In the genomic region with DNA sequence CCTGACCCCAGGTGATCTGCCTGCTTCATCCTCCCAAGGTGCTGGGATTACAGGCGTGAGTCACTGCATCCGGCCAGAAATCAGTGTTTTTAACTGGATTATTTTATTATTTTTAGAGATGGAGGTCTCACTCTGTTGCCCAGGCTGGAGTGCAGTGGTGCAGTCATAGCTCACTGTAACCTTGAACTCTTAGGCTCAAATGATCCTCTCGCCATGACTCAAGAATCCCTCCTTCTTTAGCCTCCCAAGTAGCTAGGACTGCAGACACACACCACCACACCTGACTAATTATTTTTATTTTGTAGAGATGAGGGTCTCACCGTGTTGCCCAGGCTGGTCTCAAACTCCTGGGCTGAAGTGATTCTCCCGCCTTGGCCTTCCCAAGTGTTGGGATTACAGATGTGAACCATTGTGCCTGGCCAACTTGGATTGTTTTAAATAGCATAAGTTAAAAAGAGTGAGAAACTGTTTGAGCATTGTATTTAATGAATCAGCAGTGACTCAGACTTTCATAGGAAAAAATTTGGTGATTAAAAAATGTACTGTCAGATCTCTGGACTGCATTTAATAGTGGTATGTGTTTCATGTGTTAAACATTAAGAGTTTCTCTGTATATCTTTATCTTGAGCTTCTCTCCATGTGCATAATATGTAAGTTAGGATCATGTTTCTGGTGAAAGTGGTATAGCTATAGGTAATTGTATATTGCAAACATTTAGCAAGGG, we compare ENCODE assay signal across 13 cellular contexts.
DNase-seq lines count a peak whose midpoint lies in the region; TF ChIP-seq lines count a peak whose summit lies in the region.
"Had no signal": no experiment of that assay in that cellular context is flagged by ENCODE, and none has a peak within 500 bp of the region (broad histone marks: within the 10 kb centered on the region; RNA-seq: fewer than 3 reads in every experiment).

No MANE protein-coding gene starts in this region.

- H3K27me3 Mint-ChIP-seq in activated naive CD8-positive, alpha-beta T cell = no peaks in the 10 kb centered on the region
- no peaks in the 10 kb centered on the region for H3K27me3 Mint-ChIP-seq in activated naive CD8-positive, alpha-beta T cell treated with anti-CD3 and anti-CD28 coated beads for 36 hours
- no peaks in the 10 kb centered on the region for H3K27me3 Mint-ChIP-seq in stimulated activated naive CD8-positive, alpha-beta T cell treated with anti-CD3 and anti-CD28 coated beads, Interleukin-15, Interleukin-2, amounts not matched to agents 100 ng/mL and 50 ng/mL, for 24 hours
- H3K27me3 Mint-ChIP-seq in activated naive CD4-positive, alpha-beta T cell treated with anti-CD3 and anti-CD28 coated beads, Interleukin-2, amount 10 ng/mL, durations not matched to agents 7 days and 5 days = no peaks in the 10 kb centered on the region
- H3K27me3 Mint-ChIP-seq: IgD-negative memory B cell, memory B cell had no signal

- H3K4me3 ChIP-seq in SK-N-SH (ENCODE audit: low read depth in 2 of 2, low read length in 1 of 2) = no peak overlapping the region
- H3K4me3 ChIP-seq: tibial artery had no signal

- no peak overlapping the region for H3K4me3 Mint-ChIP-seq in activated naive CD8-positive, alpha-beta T cell
- no peak overlapping the region for H3K4me3 Mint-ChIP-seq in activated naive CD8-positive, alpha-beta T cell treated with anti-CD3 and anti-CD28 coated beads for 36 hours
- H3K4me3 Mint-ChIP-seq in stimulated activated naive CD8-positive, alpha-beta T cell treated with anti-CD3 and anti-CD28 coated beads, Interleukin-15, Interleukin-2, amounts not matched to agents 100 ng/mL and 50 ng/mL, for 24 hours = no peak overlapping the region
- H3K4me3 Mint-ChIP-seq in activated naive CD4-positive, alpha-beta T cell treated with anti-CD3 and anti-CD28 coated beads, Interleukin-2, amount 10 ng/mL, durations not matched to agents 7 days and 5 days = no peak overlapping the region
- H3K4me3 Mint-ChIP-seq: IgD-negative memory B cell, memory B cell had no signal

- H3K27me3 ChIP-seq in SK-N-SH (ENCODE audit: insufficient read depth) = no peaks in the 10 kb centered on the region
- H3K27me3 ChIP-seq: tibial artery had no signal

- peaks cover 3% of the 10 kb centered on the region for H3K9me3 Mint-ChIP-seq in activated naive CD8-positive, alpha-beta T cell (ENCODE audit: low read depth)
- H3K9me3 Mint-ChIP-seq in activated naive CD8-positive, alpha-beta T cell treated with anti-CD3 and anti-CD28 coated beads for 36 hours = peaks cover 6% of the 10 kb centered on the region
- H3K9me3 Mint-ChIP-seq in stimulated activated naive CD8-positive, alpha-beta T cell treated with anti-CD3 and anti-CD28 coated beads, Interleukin-15, Interleukin-2, amounts not matched to agents 100 ng/mL and 50 ng/mL, for 24 hours = peaks cover 6% of the 10 kb centered on the region
- H3K9me3 Mint-ChIP-seq in activated naive CD4-positive, alpha-beta T cell treated with anti-CD3 and anti-CD28 coated beads, Interleukin-2, amount 10 ng/mL, durations not matched to agents 7 days and 5 days = peaks cover 3% of the 10 kb centered on the region

- no peak overlapping the region for H2AFZ ChIP-seq in SK-N-SH (ENCODE audit: low read depth)

- no peak for DNase-seq in activated naive CD8-positive, alpha-beta T cell treated with anti-CD3 and anti-CD28 coated beads for 36 hours
- no peak for DNase-seq in SK-N-SH
- DNase-seq in fibroblast of gingiva (ENCODE audit: low read depth) = peak; percentile 50
- DNase-seq in mucosa of gallbladder (ENCODE audit: low spot score) = no peak
- DNase-seq in activated naive CD4-positive, alpha-beta T cell treated with anti-CD3 and anti-CD28 coated beads, Interleukin-2, amount 10 ng/mL, durations not matched to agents 7 days and 5 days = no peak
- DNase-seq in head of caudate nucleus = no peak
- DNase-seq: caudate nucleus, NCI-H2081, tibial artery had no signal

- no peak for TF ChIP-seq CTCF in SK-N-SH (IDR thresholded peaks at IDR 0.05)

- no peaks in the 10 kb centered on the region for H3K9me2 ChIP-seq in SK-N-SH

- 73% methylated on average over 5 of the region's 5 CpGs for WGBS in SK-N-SH (ENCODE audit: low lambda C conversion rate)

- H3F3A ChIP-seq in SK-N-SH (replicated peaks; ENCODE audit: insufficient read depth) = peaks cover 48% of the 10 kb centered on the region

- intact Hi-C loops in head of caudate nucleus (cut with DNase I) = no loop called here

- TF ChIP-seq EP300 in SK-N-SH (IDR thresholded peaks at IDR 0.05; ENCODE audit: borderline replicate concordance in 1 of 2, low read depth in 1 of 2, low read length in 1 of 2) = peak in 1 of 2 experiments; percentile 70; a peak in 1 of 4 replicates

- H3K4me2 ChIP-seq in SK-N-SH = no peak overlapping the region

- peaks cover 9% of the 10 kb centered on the region for H3K4me1 Mint-ChIP-seq in activated naive CD8-positive, alpha-beta T cell (ENCODE audit: low read depth)
- peaks cover 18% of the 10 kb centered on the region for H3K4me1 Mint-ChIP-seq in activated naive CD8-positive, alpha-beta T cell treated with anti-CD3 and anti-CD28 coated beads for 36 hours
- peaks cover 19% of the 10 kb centered on the region for H3K4me1 Mint-ChIP-seq in stimulated activated naive CD8-positive, alpha-beta T cell treated with anti-CD3 and anti-CD28 coated beads, Interleukin-15, Interleukin-2, amounts not matched to agents 100 ng/mL and 50 ng/mL, for 24 hours (ENCODE audit: low read depth)
- peaks cover 3% of the 10 kb centered on the region for H3K4me1 Mint-ChIP-seq in activated naive CD4-positive, alpha-beta T cell treated with anti-CD3 and anti-CD28 coated beads, Interleukin-2, amount 10 ng/mL, durations not matched to agents 7 days and 5 days

- TF ChIP-seq RAD21 in SK-N-SH (IDR thresholded peaks at IDR 0.05; ENCODE audit: low read length) = no peak

- peak overlapping the region; percentile 41 for H3K27ac Mint-ChIP-seq in activated naive CD8-positive, alpha-beta T cell
- H3K27ac Mint-ChIP-seq in activated naive CD8-positive, alpha-beta T cell treated with anti-CD3 and anti-CD28 coated beads for 36 hours = no peak overlapping the region
- H3K27ac Mint-ChIP-seq in stimulated activated naive CD8-positive, alpha-beta T cell treated with anti-CD3 and anti-CD28 coated beads, Interleukin-15, Interleukin-2, amounts not matched to agents 100 ng/mL and 50 ng/mL, for 24 hours = peak overlapping the region; percentile 46
- no peak overlapping the region for H3K27ac Mint-ChIP-seq in activated naive CD4-positive, alpha-beta T cell treated with anti-CD3 and anti-CD28 coated beads, Interleukin-2, amount 10 ng/mL, durations not matched to agents 7 days and 5 days
- H3K27ac Mint-ChIP-seq: IgD-negative memory B cell, memory B cell had no signal

- H3K27ac ChIP-seq in SK-N-SH (ENCODE audit: low read depth in 2 of 2, low read length in 1 of 2) = peak overlapping the region in 1 of 2 experiments; percentile 87; a peak in 2 of 4 replicates
- H3K27ac ChIP-seq: tibial artery had no signal

- no peaks in the 10 kb centered on the region for H3K9me3 ChIP-seq in SK-N-SH
- H3K9me3 ChIP-seq: tibial artery had no signal

- H3K79me2 ChIP-seq in SK-N-SH (ENCODE audit: insufficient read depth) = 0 out of 2 replicates have a peak, but pooled peaks cover 6% of the 10 kb centered on the region

- H3K4me1 ChIP-seq in SK-N-SH (ENCODE audit: control insufficient read depth in 1 of 2, insufficient read depth in 2 of 2, low read depth in 1 of 2, low read length in 1 of 2) = peaks cover 0 to 28% of the 10 kb centered on the region in 2 experiments; a peak in 2 of 4 replicates
- H3K4me1 ChIP-seq: tibial artery had no signal

- H3K36me3 ChIP-seq in SK-N-SH (replicated peaks in 1 of 2; ENCODE audit: control insufficient read depth in 1 of 2, insufficient read depth in 2 of 2, low read length in 1 of 2) = peaks cover 0 to 1% of the 10 kb centered on the region in 2 experiments

- H3K9ac ChIP-seq in SK-N-SH = no peak overlapping the region

- CTCF ChIA-PET in SK-N-SH (lab: Yijun Ruan, JAX) = no interaction called here
- CTCF ChIA-PET in activated naive CD4-positive, alpha-beta T cell treated with anti-CD3 and anti-CD28 coated beads, Interleukin-2, amount 10 ng/mL, durations not matched to agents 7 days and 5 days (lab: Charles Lee) = no interaction called here

- POLR2A ChIA-PET in SK-N-SH (lab: Yijun Ruan, JAX) = no interaction called here

- H4K20me1 ChIP-seq in SK-N-SH (ENCODE audit: insufficient read depth) = no peaks in the 10 kb centered on the region

- peaks cover 23% of the 10 kb centered on the region for H3K36me3 Mint-ChIP-seq in activated naive CD8-positive, alpha-beta T cell
- H3K36me3 Mint-ChIP-seq in activated naive CD8-positive, alpha-beta T cell treated with anti-CD3 and anti-CD28 coated beads for 36 hours = peaks cover 25% of the 10 kb centered on the region
- peaks cover 11% of the 10 kb centered on the region for H3K36me3 Mint-ChIP-seq in stimulated activated naive CD8-positive, alpha-beta T cell treated with anti-CD3 and anti-CD28 coated beads, Interleukin-15, Interleukin-2, amounts not matched to agents 100 ng/mL and 50 ng/mL, for 24 hours (ENCODE audit: low read depth)
- peaks cover 15% of the 10 kb centered on the region for H3K36me3 Mint-ChIP-seq in activated naive CD4-positive, alpha-beta T cell treated with anti-CD3 and anti-CD28 coated beads, Interleukin-2, amount 10 ng/mL, durations not matched to agents 7 days and 5 days

TF ChIP-seq in SK-N-SH, 30 proteins besides CTCF, POLR2A, EP300 and RAD21:
- TF ChIP-seq JUND (IDR thresholded peaks at IDR 0.05) (peak; percentile 69), FOSL2 (IDR thresholded peaks at IDR 0.05; ENCODE audit: borderline replicate concordance, low read depth) (peak; percentile 82), TCF12 (IDR thresholded peaks at IDR 0.05) (peak; percentile 64), SMC3 (IDR thresholded peaks at IDR 0.05; ENCODE audit: low read depth, low read length) (no peak), NFIC (IDR thresholded peaks at IDR 0.05; ENCODE audit: borderline replicate concordance) (peak; percentile 28; the same call in 1 of the 2 replicates)
TF ChIP-seq in SK-N-SH: peak in this region for 4.

Comparison
In these comparisons a context has a peak if more than half of its experiments do, and no peak if none do; other contexts are left out.
1. H3K27ac Mint-ChIP-seq: peak in activated naive CD8-positive, alpha-beta T cell (single experiment) and stimulated activated naive CD8-positive, alpha-beta T cell treated with anti-CD3 and anti-CD28 coated beads, Interleukin-15, Interleukin-2, amounts not matched to agents 100 ng/mL and 50 ng/mL, for 24 hours (single experiment); none in activated naive CD8-positive, alpha-beta T cell treated with anti-CD3 and anti-CD28 coated beads for 36 hours (single experiment) and activated naive CD4-positive, alpha-beta T cell treated with anti-CD3 and anti-CD28 coated beads, Interleukin-2, amount 10 ng/mL, durations not matched to agents 7 days and 5 days (single experiment).